In the genomic region with DNA sequence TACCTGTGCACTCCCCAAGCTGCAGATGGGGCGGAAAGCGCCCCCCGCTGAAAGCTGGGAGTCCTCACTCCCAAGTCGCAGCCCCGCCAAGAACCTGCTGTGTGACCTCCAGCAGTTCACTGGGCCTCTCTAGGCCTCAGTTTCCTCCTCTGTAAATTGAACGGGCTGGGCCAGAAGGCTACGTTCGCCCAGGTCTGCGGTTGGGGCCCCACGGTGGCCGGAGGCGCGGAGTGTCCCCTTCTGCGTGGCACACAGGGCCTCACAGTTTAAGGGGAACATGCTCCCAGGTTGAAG, we compare ENCODE assay signal across 8 cellular contexts. TPM values are rescaled to one million over a fixed set of nuclear protein-coding genes. Genes with fewer than 3 reads are reported as not detected.
DNase-seq lines count a peak whose midpoint lies in the region; ATAC-seq and TF ChIP-seq lines count a peak whose summit lies in the region.

No MANE protein-coding gene starts in this region.

- H3K27ac ChIP-seq in PC-9 (no peak overlapping the region), epithelial cell of prostate (peak overlapping the region; percentile 37), parathyroid adenoma (peak overlapping the region; percentile 80)

- H2AFZ ChIP-seq in PC-9 (peak overlapping the region; percentile 80), parathyroid adenoma (peak overlapping the region; percentile 99)

- CTCF ChIA-PET in Calu3 (lab: Charles Lee) (interaction anchor here (0.6 to 1.8 kb wide), 4 partner anchors 19 to 147 kb away, joined by 3 to 8 read pairs (median 4); a partner anchor contains a TSS), PC-9 (lab: Charles Lee) (interaction anchor here (0.5 to 1.7 kb wide), 4 partner anchors 13 to 241 kb away, joined by 3 to 5 read pairs (median 4); no protein-coding TSS in a partner anchor)

- in situ Hi-C loops in ACHN (cut with HindIII; ENCODE audit: low pct_ligation_motif_present, low pct_unique_long_range_greater_than_20kb, low sequenced_read_pairs): no loop called here

- DNase-seq in Calu3 (no peak), PC-9 (no peak), epithelial cell of prostate (ENCODE audit: low read depth, low spot score) (no peak), ACHN (no peak)
- DNase-seq in stimulated activated naive CD4-positive, alpha-beta T cell treated with Interleukin-2 at 50 U/mL for 16 hours (lab: John Stamatoyannopoulos, UW): no peak

- TF ChIP-seq CTCF in Calu3 (IDR thresholded peaks at IDR 0.05; ENCODE audit: unreplicated experiment) (no peak), PC-9 (conservative IDR thresholded peaks at IDR 0.05) (peak; percentile 67; the same call in 1 of the 2 replicates), parathyroid adenoma (IDR thresholded peaks at IDR 0.05) (no peak)

- H3F3A ChIP-seq in PC-9 (ENCODE audit: insufficient read depth, low read depth): peaks cover 44% of the 10 kb centered on the region

- no peaks in the 10 kb centered on the region for H3K27me3 Mint-ChIP-seq in Calu3 (ENCODE audit: unreplicated experiment)

- H3K36me3 ChIP-seq in PC-9 (ENCODE audit: low read depth): no peaks in the 10 kb centered on the region
- no peaks in the 10 kb centered on the region for H3K36me3 ChIP-seq in parathyroid adenoma (ENCODE audit: control insufficient read depth, insufficient read depth, low read length)

- H3K4me3 ChIP-seq in PC-9 (peak overlapping the region; percentile 87), parathyroid adenoma (ENCODE audit: low read depth, low read length) (peak overlapping the region; percentile 88)

- peak overlapping the region; percentile 65 for H3K4me3 Mint-ChIP-seq in Calu3 (ENCODE audit: low read depth, unreplicated experiment)

- POLR2A ChIA-PET in PC-9 (lab: Charles Lee; ENCODE audit: unreplicated experiment): interaction anchor here (0.6 to 1.3 kb wide), 2 partner anchors 8 to 16 kb away, joined by 7 to 15 read pairs; no protein-coding TSS in a partner anchor

- H3K79me2 ChIP-seq in PC-9 (ENCODE audit: low read depth): no peaks in the 10 kb centered on the region
- H3K79me2 ChIP-seq in parathyroid adenoma: no peaks in the 10 kb centered on the region

- H3K9ac ChIP-seq in parathyroid adenoma: no peak overlapping the region

- no peaks in the 10 kb centered on the region; the same call in 1 of the 2 replicates for H4K20me1 ChIP-seq in PC-9 (ENCODE audit: insufficient read depth)

- H3K9me3 ChIP-seq in PC-9 (ENCODE audit: insufficient read depth, low read depth) (no peaks in the 10 kb centered on the region), parathyroid adenoma (ENCODE audit: control insufficient read depth, low read length) (no peaks in the 10 kb centered on the region)

- H3K9me3 Mint-ChIP-seq in Calu3 (ENCODE audit: low read depth, unreplicated experiment): no peaks in the 10 kb centered on the region

- BruUV-seq in Calu3 (replicated peaks; lab: Mats Ljungman, UMichigan) (no TSS peak), PC-9 (replicated peaks; lab: Mats Ljungman, UMichigan) (no TSS peak)

- H3K4me1 ChIP-seq in PC-9 (replicated peaks; ENCODE audit: insufficient read depth) (peaks cover 9% of the 10 kb centered on the region; the same call in 1 of the 2 replicates), parathyroid adenoma (peaks cover 11% of the 10 kb centered on the region)

- intact Hi-C loops in Calu3 (cut with micrococcal nuclease; ENCODE audit: unreplicated experiment) (no loop called here), PC-9 (cut with micrococcal nuclease; ENCODE audit: unreplicated experiment) (loop anchor here (2.0 kb wide), 1 partner anchor 130 kb away; no protein-coding TSS in a partner anchor)

- ATAC-seq in GM19351 (IDR thresholded peaks at IDR 0.05; ENCODE audit: unreplicated experiment): no peak
- no peak for ATAC-seq in GM19023 (IDR thresholded peaks at IDR 0.05; ENCODE audit: unreplicated experiment)

- peak overlapping the region; percentile 93 for H3K4me2 ChIP-seq in PC-9
- peak overlapping the region; percentile 96 for H3K4me2 ChIP-seq in parathyroid adenoma (ENCODE audit: low read length)

- no peaks in the 10 kb centered on the region for H3K4me1 Mint-ChIP-seq in Calu3 (ENCODE audit: low read depth, unreplicated experiment)

- H3K27me3 ChIP-seq in PC-9 (ENCODE audit: insufficient read depth, low read depth) (no peaks in the 10 kb centered on the region), parathyroid adenoma (ENCODE audit: control insufficient read depth, insufficient read depth, low read length) (no peaks in the 10 kb centered on the region)

- H3K36me3 Mint-ChIP-seq in Calu3 (ENCODE audit: insufficient read depth, unreplicated experiment): peaks cover 32% of the 10 kb centered on the region

- H3K9me2 ChIP-seq in PC-9 (ENCODE audit: insufficient read depth): no peaks in the 10 kb centered on the region

- H3K27ac Mint-ChIP-seq in Calu3 (ENCODE audit: unreplicated experiment): no peak overlapping the region

RNA-seq across cellular contexts. Expression of a gene that starts 0.6 kb away (rescaled TPM):
- 20.4 and 20.5 TPM in 2 replicates for total RNA-seq in Calu3 (2022)
- total RNA-seq in PC-9 (2021): 12.7 and 12.8 TPM in 2 replicates

RNA-seq across cellular contexts. Expression of a gene that starts 20.2 kb away (rescaled TPM):
- total RNA-seq in Calu3 (2022) (26.0 and 29.7 TPM in 2 replicates), PC-9 (2021) (25.3 and 27.8 TPM in 2 replicates)

RNA-seq across cellular contexts. Expression of a gene that starts 43.1 kb away (rescaled TPM):
- total RNA-seq in Calu3 (2022) (253 and 301 TPM in 2 replicates), PC-9 (2021) (448 and 461 TPM in 2 replicates)
